In genomic region chr9:110058304-110058953, GRCh38 we compare ENCODE assay signal across 8 cellular contexts.
DNase-seq lines count a peak whose midpoint lies in the region; ATAC-seq, FAIRE-seq and TF ChIP-seq lines count a peak whose summit lies in the region.
"Had no signal": no experiment of that assay in that cellular context is flagged by ENCODE, and none has a peak within 500 bp of the region (broad histone marks: within the 10 kb centered on the region; RNA-seq: fewer than 3 reads in every experiment).

No MANE protein-coding gene starts in this region.

- ATAC-seq in HG03520 (IDR thresholded peaks at IDR 0.05; ENCODE audit: unreplicated experiment) = peak; percentile 64
- peak; percentile 85 for ATAC-seq in PC-3
- ATAC-seq in HG02623 (IDR thresholded peaks at IDR 0.05; ENCODE audit: unreplicated experiment) = no peak

- TF ChIP-seq CTCF in PC-3 (conservative IDR thresholded peaks at IDR 0.05; ENCODE audit: low read depth, low read length) = peak; percentile 78

- peaks cover 16% of the 10 kb centered on the region; the same call in 1 of the 2 replicates for H4K20me1 ChIP-seq in PC-3 (ENCODE audit: low read length)

- intact Hi-C loops in PC-3 (cut with micrococcal nuclease) = loop anchor here (1.0 to 2.0 kb wide), 3 partner anchors 89 to 155 kb away; no protein-coding TSS in a partner anchor
- intact Hi-C loops in activated T-helper 2 cell treated with anti-CD3 and anti-CD28 coated beads, Interferon-gamma antibody, Interleukin-2, Interleukin-4, amounts not matched to agents 10 μg/mL and 5 μg/mL and 100 μg/mL, durations not matched to agents 14 hours and 24 hours and 36 hours (cut with micrococcal nuclease) = loop anchor here (1.0 kb wide), 1 partner anchor 155 kb away; no protein-coding TSS in a partner anchor
- intact Hi-C loops in head of caudate nucleus (cut with DNase I) = loop anchor here (10.0 kb wide), 1 partner anchor 154 kb away; no protein-coding TSS in a partner anchor

- H3K4me2 ChIP-seq in PC-3 (ENCODE audit: low read length) = peak overlapping the region; percentile 36; the same call in 1 of the 2 replicates

- no TSS peak for BruUV-seq in PC-3 (replicated peaks; lab: Mats Ljungman, UMichigan)

- H3K27ac Mint-ChIP-seq in activated T-helper 2 cell treated with anti-CD3 and anti-CD28 coated beads, Interferon-gamma antibody, Interleukin-2, Interleukin-4, amounts not matched to agents 10 μg/mL and 5 μg/mL and 100 μg/mL, durations not matched to agents 14 hours and 24 hours and 36 hours = peak overlapping the region; percentile 69

- CTCF ChIA-PET in PC-3 (lab: Charles Lee) = interaction anchor here (0.6 to 1.3 kb wide), 3 partner anchors 11 to 155 kb away, joined by 3 read pairs; no protein-coding TSS in a partner anchor

- H3K4me3 ChIP-seq in PC-3 (ENCODE audit: low read length) = no peak overlapping the region

- H3K27ac ChIP-seq in PC-3 (ENCODE audit: low read length) = no peak overlapping the region

- no peaks in the 10 kb centered on the region for H3K9me3 ChIP-seq in PC-3 (ENCODE audit: low read length)

- no peaks in the 10 kb centered on the region for H3K27me3 Mint-ChIP-seq in activated T-helper 2 cell treated with anti-CD3 and anti-CD28 coated beads, Interferon-gamma antibody, Interleukin-2, Interleukin-4, amounts not matched to agents 10 μg/mL and 5 μg/mL and 100 μg/mL, durations not matched to agents 14 hours and 24 hours and 36 hours (ENCODE audit: low read depth)

- H3K9me3 Mint-ChIP-seq in activated T-helper 2 cell treated with anti-CD3 and anti-CD28 coated beads, Interferon-gamma antibody, Interleukin-2, Interleukin-4, amounts not matched to agents 10 μg/mL and 5 μg/mL and 100 μg/mL, durations not matched to agents 14 hours and 24 hours and 36 hours = peaks cover 6% of the 10 kb centered on the region
- H3K9me3 Mint-ChIP-seq: central memory CD8-positive, alpha-beta T cell had no signal

- H3K79me2 ChIP-seq in PC-3 (ENCODE audit: low read length) = peaks cover 91% of the 10 kb centered on the region

- POLR2A ChIA-PET in PC-3 (lab: Charles Lee; ENCODE audit: unreplicated experiment) = no interaction called here

- no peaks in the 10 kb centered on the region for H3K36me3 ChIP-seq in PC-3 (ENCODE audit: low read depth, low read length)

- no peak overlapping the region for H3K4me3 Mint-ChIP-seq in activated T-helper 2 cell treated with anti-CD3 and anti-CD28 coated beads, Interferon-gamma antibody, Interleukin-2, Interleukin-4, amounts not matched to agents 10 μg/mL and 5 μg/mL and 100 μg/mL, durations not matched to agents 14 hours and 24 hours and 36 hours (ENCODE audit: low read depth)
- H3K4me3 Mint-ChIP-seq: central memory CD8-positive, alpha-beta T cell had no signal

- H2AFZ ChIP-seq in PC-3 (ENCODE audit: low read length) = no peak overlapping the region

- H3K36me3 Mint-ChIP-seq in activated T-helper 2 cell treated with anti-CD3 and anti-CD28 coated beads, Interferon-gamma antibody, Interleukin-2, Interleukin-4, amounts not matched to agents 10 μg/mL and 5 μg/mL and 100 μg/mL, durations not matched to agents 14 hours and 24 hours and 36 hours (ENCODE audit: low read depth) = peaks cover 58% of the 10 kb centered on the region

- no peak for TF ChIP-seq POLR2A in GM12891 (IDR thresholded peaks at IDR 0.05; ENCODE audit: low read depth, low read length)

- no peaks in the 10 kb centered on the region for H3K9me2 ChIP-seq in PC-3 (replicated peaks; ENCODE audit: low read length)

- peaks cover 11% of the 10 kb centered on the region for H3K4me1 ChIP-seq in PC-3 (ENCODE audit: insufficient read depth, low read length)

- DNase-seq in GM12891 (ENCODE audit: insufficient read length, low spot score) = no peak
- peak; percentile 79 for DNase-seq in PC-3
- DNase-seq in activated T-helper 2 cell treated with anti-CD3 and anti-CD28 coated beads, Interferon-gamma antibody, Interleukin-2, Interleukin-4, amounts not matched to agents 10 μg/mL and 5 μg/mL and 100 μg/mL, durations not matched to agents 14 hours and 24 hours and 36 hours (ENCODE audit: low spot score) = peak; percentile 40
- DNase-seq in head of caudate nucleus = peak in 24 of 42 donors; percentile 12 to 77 (median 39)
- peak; percentile 39 for DNase-seq in stimulated activated CD4-positive, alpha-beta T cell treated with anti-CD3 and anti-CD28 coated beads, Interleukin-12 subunit alpha, Interleukin-12 subunit beta, amount 100 ng/mL, for 4 hours

- no peaks in the 10 kb centered on the region for H3F3A ChIP-seq in PC-3 (ENCODE audit: low read length, unreplicated experiment)

- H3K9ac ChIP-seq in PC-3 (ENCODE audit: low read length) = no peak overlapping the region

- FAIRE-seq in GM12891 (lab: Jason Lieb, UNC) = peak; percentile 89

- no peaks in the 10 kb centered on the region for H3K27me3 ChIP-seq in PC-3 (ENCODE audit: low read length)

- H3K4me1 Mint-ChIP-seq in activated T-helper 2 cell treated with anti-CD3 and anti-CD28 coated beads, Interferon-gamma antibody, Interleukin-2, Interleukin-4, amounts not matched to agents 10 μg/mL and 5 μg/mL and 100 μg/mL, durations not matched to agents 14 hours and 24 hours and 36 hours (ENCODE audit: low read depth) = peaks cover 53% of the 10 kb centered on the region
- H3K4me1 Mint-ChIP-seq: central memory CD8-positive, alpha-beta T cell had no signal

TF ChIP-seq in GM12891, 5 proteins besides CTCF, POLR2A, EP300 and RAD21:
- TF ChIP-seq POU2F2 (IDR thresholded peaks at IDR 0.05; ENCODE audit: low read depth, low read length) (no peak), SPI1 (IDR thresholded peaks at IDR 0.05; ENCODE audit: low read depth, low read length) (no peak), POLR2AphosphoS5 (IDR thresholded peaks at IDR 0.05; ENCODE audit: low read depth, low read length) (no peak), TAF1 (IDR thresholded peaks at IDR 0.05; ENCODE audit: low read depth, low read length) (no peak), PAX5 (IDR thresholded peaks at IDR 0.05; ENCODE audit: insufficient read depth, low read length, severe bottlenecking) (no peak)
